ENCODE assay signal across 13 cellular contexts in genomic region chr17:81153340-81153803, GRCh38. TPM values are rescaled to one million over a fixed set of nuclear protein-coding genes. Genes with fewer than 3 reads are reported as not detected.
DNase-seq lines count a peak whose midpoint lies in the region; ATAC-seq and TF ChIP-seq lines count a peak whose summit lies in the region.
"Had no signal": no experiment of that assay in that cellular context is flagged by ENCODE, and none has a peak within 500 bp of the region (broad histone marks: within the 10 kb centered on the region; RNA-seq: fewer than 3 reads in every experiment).

No MANE protein-coding gene starts in this region.

- H3K36me3 ChIP-seq in SJCRH30 (no peaks in the 10 kb centered on the region), fibroblast of lung (ENCODE audit: control insufficient read depth, insufficient read depth, low read length) (no peaks in the 10 kb centered on the region), skeletal muscle satellite cell (ENCODE audit: insufficient read depth, low read length) (no peaks in the 10 kb centered on the region)

- H3K36me3 Mint-ChIP-seq in activated naive CD8-positive, alpha-beta T cell treated with anti-CD3 and anti-CD28 coated beads for 36 hours, result no peaks in the 10 kb centered on the region

- TF ChIP-seq CTCF in fibroblast of lung (conservative IDR thresholded peaks at IDR 0.05 in 1 of 2, IDR thresholded peaks at IDR 0.05 in 1 of 2; ENCODE audit: low read depth in 1 of 2, low read length in 2 of 2), result no peak

- H3K4me3 ChIP-seq in SJCRH30 (no peak overlapping the region), fibroblast of lung (replicated peaks in 1 of 4; ENCODE audit: control extremely low read depth in 1 of 4, insufficient read depth in 1 of 4, low read depth in 3 of 4, low read length in 4 of 4) (no peak overlapping the region), skeletal muscle satellite cell (ENCODE audit: low read length) (peak overlapping the region; percentile 25)

- peaks cover 5% of the 10 kb centered on the region for H3K27me3 Mint-ChIP-seq in activated naive CD8-positive, alpha-beta T cell treated with anti-CD3 and anti-CD28 coated beads for 36 hours
- H3K27me3 Mint-ChIP-seq: brain had no signal

- H3K27ac ChIP-seq in SJCRH30 (peak overlapping the region; percentile 79), fibroblast of lung (ENCODE audit: insufficient read depth, low read length) (no peak overlapping the region)
- H3K27ac ChIP-seq: 22Rv1 had no signal

- H3K27ac Mint-ChIP-seq in activated naive CD8-positive, alpha-beta T cell treated with anti-CD3 and anti-CD28 coated beads for 36 hours, result no peak overlapping the region
- H3K27ac Mint-ChIP-seq: activated CD4-positive, alpha-beta T cell treated with anti-CD3 and anti-CD28 coated beads, Interleukin-2, amount 10 ng/mL, durations not matched to agents 24 days and 14 days had no signal

- H3K4me1 Mint-ChIP-seq in activated naive CD8-positive, alpha-beta T cell treated with anti-CD3 and anti-CD28 coated beads for 36 hours, result no peaks in the 10 kb centered on the region
- H3K4me1 Mint-ChIP-seq: activated CD4-positive, alpha-beta T cell treated with anti-CD3 and anti-CD28 coated beads, Interleukin-2, amount 10 ng/mL, durations not matched to agents 24 days and 14 days; brain had no signal

- H3K27me3 ChIP-seq in SJCRH30, result no peaks in the 10 kb centered on the region
- no peaks in the 10 kb centered on the region for H3K27me3 ChIP-seq in fibroblast of lung (ENCODE audit: control insufficient read depth, insufficient read depth, low read length)
- peaks cover 2% of the 10 kb centered on the region for H3K27me3 ChIP-seq in skeletal muscle satellite cell (ENCODE audit: control insufficient read depth, insufficient read depth, low read length)

- no peaks in the 10 kb centered on the region for H3K9me3 Mint-ChIP-seq in activated naive CD8-positive, alpha-beta T cell treated with anti-CD3 and anti-CD28 coated beads for 36 hours
- H3K9me3 Mint-ChIP-seq: activated CD4-positive, alpha-beta T cell treated with anti-CD3 and anti-CD28 coated beads, Interleukin-2, amount 10 ng/mL, durations not matched to agents 24 days and 14 days; brain had no signal

- H3K4me2 ChIP-seq in fibroblast of lung (ENCODE audit: extremely low read depth, insufficient read depth, low read length) (no peak overlapping the region), skeletal muscle satellite cell (ENCODE audit: low read length) (peak overlapping the region; percentile 62)

- no peaks in the 10 kb centered on the region for H3K79me2 ChIP-seq in fibroblast of lung (ENCODE audit: control insufficient read depth, insufficient read depth, low read length)

- ATAC-seq in GM19328 (IDR thresholded peaks at IDR 0.05; ENCODE audit: unreplicated experiment), result no peak

- DNase-seq in NOMO-1 (lab: John Stamatoyannopoulos, UW; ENCODE audit: unreplicated experiment in 2 of 2) (peak; percentile 41 to 66), NOMO-1 treated with dmso at 0.1 percent for 144 hours (lab: John Stamatoyannopoulos, UW; ENCODE audit: unreplicated experiment) (no peak), SJCRH30 (peak; percentile 98 to 100), fibroblast of lung (ENCODE audit: low read depth in 2 of 2) (peak; percentile 15 to 18), GM19238 (ENCODE audit: insufficient read length, low spot score) (no peak)
- DNase-seq in activated naive CD8-positive, alpha-beta T cell treated with anti-CD3 and anti-CD28 coated beads for 36 hours, result no peak
- DNase-seq: activated CD4-positive, alpha-beta T cell treated with anti-CD3 and anti-CD28 coated beads, Interleukin-2, amount 10 ng/mL, durations not matched to agents 24 days and 14 days; NCI-H748 treated with DMSO at 0.1 percent for 48 hours had no signal

- no peaks in the 10 kb centered on the region for H4K20me1 ChIP-seq in fibroblast of lung (ENCODE audit: control insufficient read depth, extremely low read depth, insufficient read depth, low read length)

- no peak overlapping the region for H3K4me3 Mint-ChIP-seq in activated naive CD8-positive, alpha-beta T cell treated with anti-CD3 and anti-CD28 coated beads for 36 hours
- H3K4me3 Mint-ChIP-seq: activated CD4-positive, alpha-beta T cell treated with anti-CD3 and anti-CD28 coated beads, Interleukin-2, amount 10 ng/mL, durations not matched to agents 24 days and 14 days; brain had no signal

- H3K9me3 ChIP-seq in SJCRH30 (replicated peaks), result no peaks in the 10 kb centered on the region
- H3K9me3 ChIP-seq in fibroblast of lung (ENCODE audit: control insufficient read depth, insufficient read depth, low read depth, low read length), result no peaks in the 10 kb centered on the region
- no peaks in the 10 kb centered on the region for H3K9me3 ChIP-seq in skeletal muscle satellite cell (replicated peaks; ENCODE audit: low read length)

- no peak overlapping the region for H2AFZ ChIP-seq in fibroblast of lung (ENCODE audit: low read length)

- H3K4me1 ChIP-seq in SJCRH30, result peaks cover 21% of the 10 kb centered on the region
- H3K4me1 ChIP-seq in fibroblast of lung (ENCODE audit: control insufficient read depth, extremely low read depth, insufficient read depth, low read length), result no peaks in the 10 kb centered on the region
- peaks cover 8% of the 10 kb centered on the region for H3K4me1 ChIP-seq in skeletal muscle satellite cell (ENCODE audit: control insufficient read depth, insufficient read depth, low read length)

- H3K9ac ChIP-seq in fibroblast of lung (ENCODE audit: insufficient read depth, low read length) (no peak overlapping the region), skeletal muscle satellite cell (ENCODE audit: low read depth, low read length) (no peak overlapping the region)

RNA-seq across cellular contexts. Expression of gene PVALEF, which starts 11.9 kb away (rescaled TPM):
- total RNA-seq in SJCRH30 (2014; rRNA removed; shearing (Covaris generic)), result 0.43 and 0.61 TPM in 2 replicates
- not detected in 2 replicates for total RNA-seq in fibroblast of lung
- polyA plus RNA-seq in fibroblast of lung, result not detected in 2 replicates
- not detected in 2 replicates for polyA plus RNA-seq in fibroblast of lung (2012)
- polyA minus RNA-seq in fibroblast of lung (ENCODE audit: low replicate concordance), result not detected in 2 replicates
- total RNA-seq in skeletal muscle satellite cell (2012; rRNA removed), result not detected in 2 replicates
- not detected for total RNA-seq in activated naive CD8-positive, alpha-beta T cell treated with anti-CD3 and anti-CD28 coated beads for 36 hours
- total RNA-seq: activated CD4-positive, alpha-beta T cell treated with anti-CD3 and anti-CD28 coated beads, Interleukin-2, amount 10 ng/mL, durations not matched to agents 24 days and 14 days; H1 had no signal

RNA-seq across cellular contexts. Expression of gene AATK, which starts 12.6 kb away (rescaled TPM):
- 24.0 and 24.2 TPM in 2 replicates for total RNA-seq in SJCRH30 (2014; rRNA removed; shearing (Covaris generic))
- 0.26 and 0.50 TPM in 2 replicates for total RNA-seq in fibroblast of lung
- 0.10 and 0.16 TPM in 2 replicates for polyA plus RNA-seq in fibroblast of lung
- 0.15 and 0.21 TPM in 2 replicates for polyA plus RNA-seq in fibroblast of lung (2012)
- 0.04 TPM in 1 of 2 replicates, not detected in the other for polyA minus RNA-seq in fibroblast of lung (ENCODE audit: low replicate concordance)
- total RNA-seq in skeletal muscle satellite cell (2012; rRNA removed), result 0.22 and 0.25 TPM in 2 replicates
- under 1 TPM; 0.21 to 0.26 TPM for total RNA-seq in activated naive CD8-positive, alpha-beta T cell treated with anti-CD3 and anti-CD28 coated beads for 36 hours

Comparison
In these comparisons a context has a peak if more than half of its experiments do, and no peak if none do; other contexts are left out.
1. DNase-seq: peak in NOMO-1 (2 of 2), SJCRH30 (2 of 2) and fibroblast of lung (2 of 2); none in NOMO-1 treated with dmso at 0.1 percent for 144 hours (single experiment), activated naive CD8-positive, alpha-beta T cell treated with anti-CD3 and anti-CD28 coated beads for 36 hours (single experiment) and GM19238 (single experiment).
2. RNA of gene AATK, which starts 12.6 kb away (total RNA-seq): 24.0 to 24.2 TPM in SJCRH30; 0.26 to 0.50 TPM in fibroblast of lung and 0.21 to 0.26 TPM in activated naive CD8-positive, alpha-beta T cell treated with anti-CD3 and anti-CD28 coated beads for 36 hours; every median in the first group is over 10 times any median in the second.